In genomic region chr2:9693138-9693520, GRCh38 we compare ENCODE assay signal across 8 cellular contexts.
DNase-seq lines count a peak whose midpoint lies in the region; ATAC-seq and TF ChIP-seq lines count a peak whose summit lies in the region.

No MANE protein-coding gene starts in this region.

- no peak for TF ChIP-seq POLR2A in IMR-90 (IDR thresholded peaks at IDR 0.05; ENCODE audit: low read depth, low read length)

- no peak overlapping the region for H3K18ac ChIP-seq in IMR-90 (ENCODE audit: low read depth, low read length)

- no peak overlapping the region for H2BK5ac ChIP-seq in IMR-90 (ENCODE audit: low read depth, low read length, poor library complexity, severe bottlenecking)

- H2BK15ac ChIP-seq in IMR-90 (ENCODE audit: low read depth, low read length) = 0 out of 3 replicates have a peak overlapping the region, but pooled peaks have one; percentile 54

- no peak overlapping the region for H3K56ac ChIP-seq in IMR-90 (ENCODE audit: extremely low read depth, insufficient read depth, low read length)

- H3K4me2 ChIP-seq in BLaER1 (peak overlapping the region; percentile 96), IMR-90 (ENCODE audit: low read depth, low read length) (no peak overlapping the region)

- no peak overlapping the region; the same call in 1 of the 2 replicates for H2AK5ac ChIP-seq in IMR-90 (ENCODE audit: low read depth, low read length)

- H3K79me1 ChIP-seq in IMR-90 (ENCODE audit: low read depth in 1 of 2, low read length in 2 of 2) = no peaks in the 10 kb centered on the region

- no peaks in the 10 kb centered on the region for H3K36me3 ChIP-seq in BLaER1
- no peaks in the 10 kb centered on the region for H3K36me3 ChIP-seq in IMR-90 (ENCODE audit: control insufficient read depth, insufficient read depth, low read length)

- H3K9ac ChIP-seq in BLaER1 = peak overlapping the region; percentile 81; the same call in 1 of the 2 replicates
- no peak overlapping the region for H3K9ac ChIP-seq in IMR-90 (ENCODE audit: low read depth, low read length)

- intact Hi-C loops in IMR-90 (cut with micrococcal nuclease) = no loop called here

- H4K8ac ChIP-seq in IMR-90 (ENCODE audit: low read depth in 2 of 2, low read length in 2 of 2) = no peak overlapping the region

- H3K4me3 ChIP-seq in BLaER1 (peak overlapping the region; percentile 52; the same call in 1 of the 2 replicates), IMR-90 (ENCODE audit: insufficient read depth, low read depth, low read length) (no peak overlapping the region), cardiac fibroblast (replicated peaks in 1 of 2; ENCODE audit: low read depth in 2 of 2, low read length in 2 of 2) (no peak overlapping the region)

- no TSS peak for BruUV-seq in IMR-90 (replicated peaks; lab: Mats Ljungman, UMichigan)

- H3K27ac ChIP-seq in BLaER1 (peak overlapping the region; percentile 95), IMR-90 (ENCODE audit: insufficient read depth, low read length) (no peak overlapping the region)

- no peak for TF ChIP-seq RAD21 in IMR-90 (IDR thresholded peaks at IDR 0.05; ENCODE audit: low read length)

- peak; percentile 76 for ATAC-seq in IMR-90 (ENCODE audit: low read depth)
- ATAC-seq in GM19452 (IDR thresholded peaks at IDR 0.05; ENCODE audit: unreplicated experiment) = no peak

- in situ Hi-C loops in IMR-90 (cut with MboI; ENCODE audit: low sequenced_read_pairs) = no loop called here

- peaks cover 84% of the 10 kb centered on the region for H3K4me1 ChIP-seq in BLaER1
- H3K4me1 ChIP-seq in IMR-90 (ENCODE audit: control insufficient read depth, insufficient read depth, low read length) = no peaks in the 10 kb centered on the region; the same call in 1 of the 2 replicates

- H2BK120ac ChIP-seq in IMR-90 (ENCODE audit: low read depth, low read length) = no peak overlapping the region

- H4K91ac ChIP-seq in IMR-90 (ENCODE audit: insufficient read depth, low read depth, low read length) = no peak overlapping the region; the same call in 1 of the 2 replicates

- POLR2A ChIA-PET in IMR-90 (lab: Charles Lee; ENCODE audit: unreplicated experiment) = no interaction called here

- no peak for TF ChIP-seq CTCF in IMR-90 (conservative IDR thresholded peaks at IDR 0.05; ENCODE audit: low read depth, low read length)
- no peak for TF ChIP-seq CTCF in cardiac fibroblast (IDR thresholded peaks at IDR 0.05; ENCODE audit: low read depth, low read length)

- H2BK20ac ChIP-seq in IMR-90 (ENCODE audit: low read depth, low read length) = no peak overlapping the region

- no peaks in the 10 kb centered on the region for H3K9me3 ChIP-seq in BLaER1
- H3K9me3 ChIP-seq in IMR-90 (ENCODE audit: control insufficient read depth, insufficient read depth, low read length) = no peaks in the 10 kb centered on the region

- no peak overlapping the region for H2AFZ ChIP-seq in IMR-90 (replicated peaks; ENCODE audit: low read length, poor library complexity)

- H4K20me1 ChIP-seq in BLaER1 = no peaks in the 10 kb centered on the region
- no peaks in the 10 kb centered on the region for H4K20me1 ChIP-seq in IMR-90 (ENCODE audit: insufficient read depth, low read length)

- no peak overlapping the region for H3K23ac ChIP-seq in IMR-90 (ENCODE audit: low read depth, low read length)

- dilution Hi-C loops in IMR-90 (cut with HindIII; ENCODE audit: low sequenced_read_pairs, unreplicated experiment) = no loop called here

- peak; percentile 48 for DNase-seq in IMR-90
- peak; percentile 72 to 79 for DNase-seq in cardiac fibroblast (ENCODE audit: low read depth in 2 of 2)
- peak; percentile 45 for DNase-seq in mucosa of gallbladder (ENCODE audit: low spot score)
- DNase-seq in mesenteric fat pad (ENCODE audit: low spot score) = no peak
- no peak for DNase-seq in NCI-H146 treated with DMSO at 0.1 percent for 48 hours (lab: John Stamatoyannopoulos, UW; ENCODE audit: unreplicated experiment)
- no peak for DNase-seq in NCI-H1436 treated with DMSO at 0.1 percent for 48 hours (lab: John Stamatoyannopoulos, UW)

- H2AK9ac ChIP-seq in IMR-90 (replicated peaks; ENCODE audit: low read depth, low read length, poor library complexity) = peak overlapping the region; percentile 48

- CTCF ChIA-PET in IMR-90 (lab: Yijun Ruan, JAX) = no interaction called here

- no peak overlapping the region for H3K4ac ChIP-seq in IMR-90 (ENCODE audit: low read depth, low read length)

- H3K14ac ChIP-seq in IMR-90 (replicated peaks; ENCODE audit: low read depth, low read length) = no peak overlapping the region

- H4K5ac ChIP-seq in IMR-90 (ENCODE audit: low read depth, low read length) = no peak overlapping the region

- WGBS in IMR-90 (ENCODE audit: extremely low coverage in 2 of 2, insufficient read length in 1 of 2), 2 experiments = no CpG with 5 or more reads among the region's 9 CpGs

- peaks cover 4% of the 10 kb centered on the region; the same call in 1 of the 2 replicates for H3K9me1 ChIP-seq in IMR-90 (ENCODE audit: insufficient read depth, low read length)

- H3K27me3 ChIP-seq in BLaER1 (no peaks in the 10 kb centered on the region), IMR-90 (ENCODE audit: control insufficient read depth, insufficient read depth, low read length) (peaks cover 5% of the 10 kb centered on the region; the same call in 1 of the 2 replicates)

TF ChIP-seq in IMR-90, 13 proteins besides CTCF, POLR2A, EP300 and RAD21:
- TF ChIP-seq MAFK (IDR thresholded peaks at IDR 0.05; ENCODE audit: low read depth, low read length) (no peak), BHLHE40 (IDR thresholded peaks at IDR 0.05; ENCODE audit: low read depth, low read length) (no peak), USF2 (IDR thresholded peaks at IDR 0.05; ENCODE audit: low read depth, low read length) (no peak), FOS (IDR thresholded peaks at IDR 0.05; ENCODE audit: low read depth, low read length) (no peak), CEBPB (IDR thresholded peaks at IDR 0.05; ENCODE audit: low read depth, low read length) (no peak), SMC3 (IDR thresholded peaks at IDR 0.05; ENCODE audit: low read depth, low read length) (no peak), RCOR1 (IDR thresholded peaks at IDR 0.05; ENCODE audit: insufficient replicate concordance, low read length) (no peak), MXI1 (IDR thresholded peaks at IDR 0.05; ENCODE audit: borderline replicate concordance, low read depth, low read length) (no peak), CHD1 (IDR thresholded peaks at IDR 0.05; ENCODE audit: low read depth, low read length) (no peak), ELK1 (IDR thresholded peaks at IDR 0.05; ENCODE audit: borderline replicate concordance, low read depth, low read length) (no peak), NFE2L2 (IDR thresholded peaks at IDR 0.05; ENCODE audit: low read depth, low read length) (no peak), MAZ (IDR thresholded peaks at IDR 0.05; ENCODE audit: borderline replicate concordance, low read depth, low read length) (no peak), RFX5 (IDR thresholded peaks at IDR 0.05; ENCODE audit: low read depth, low read length) (no peak)
TF ChIP-seq in IMR-90: peak in this region for 0.

Comparison
In these comparisons a context has a peak if more than half of its experiments do, and no peak if none do; other contexts are left out.
1. DNase-seq: peak in IMR-90 (single experiment), cardiac fibroblast (2 of 2) and mucosa of gallbladder (single experiment); none in mesenteric fat pad (single experiment), NCI-H146 treated with DMSO at 0.1 percent for 48 hours (single experiment) and NCI-H1436 treated with DMSO at 0.1 percent for 48 hours (single experiment).